6 cellular contexts compared by ENCODE assay signal in the genomic region with DNA sequence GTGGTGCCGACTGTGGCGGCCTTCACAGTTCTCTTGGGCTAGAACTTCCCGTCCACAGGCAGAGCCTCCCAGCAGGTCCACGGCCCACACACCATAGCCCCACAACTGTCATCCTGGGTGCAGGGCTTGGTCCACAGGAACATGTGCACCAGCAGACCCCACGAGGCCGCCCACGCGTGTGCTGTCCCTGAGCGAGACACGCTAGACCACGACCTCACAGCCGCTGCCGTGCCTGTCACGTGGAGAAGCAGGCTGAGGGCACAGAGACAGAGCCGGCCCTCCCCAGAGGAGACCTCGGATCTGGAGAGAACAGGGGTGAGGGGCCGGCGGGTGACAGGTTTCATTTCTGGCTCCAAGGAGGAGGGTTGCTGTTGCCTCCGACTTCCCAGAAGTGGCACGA. TPM values are rescaled to one million over a fixed set of nuclear protein-coding genes. Genes with fewer than 3 reads are reported as not detected.
"Had no signal": no experiment of that assay in that cellular context is flagged by ENCODE, and none has a peak within 500 bp of the region (broad histone marks: within the 10 kb centered on the region; RNA-seq: fewer than 3 reads in every experiment).

No MANE protein-coding gene starts in this region.

- H3K4me3 Mint-ChIP-seq: IgD-negative memory B cell had no signal

- ATAC-seq: HepG2, K562 had no signal

- H3K27ac Mint-ChIP-seq: IgD-negative memory B cell had no signal

- H3K27ac ChIP-seq: HL-60 had no signal

- H3K36me3 Mint-ChIP-seq: IgD-negative memory B cell had no signal

- H3K4me3 ChIP-seq: K562 had no signal

RNA-seq across cellular contexts. Expression of gene GALNT9, which starts 8.9 kb away (rescaled TPM):
- total RNA-seq: HT-29, HT1080, K562 had no signal
- polyA plus RNA-seq: HepG2, K562 had no signal
